16 cellular contexts compared by ENCODE assay signal in the genomic region with DNA sequence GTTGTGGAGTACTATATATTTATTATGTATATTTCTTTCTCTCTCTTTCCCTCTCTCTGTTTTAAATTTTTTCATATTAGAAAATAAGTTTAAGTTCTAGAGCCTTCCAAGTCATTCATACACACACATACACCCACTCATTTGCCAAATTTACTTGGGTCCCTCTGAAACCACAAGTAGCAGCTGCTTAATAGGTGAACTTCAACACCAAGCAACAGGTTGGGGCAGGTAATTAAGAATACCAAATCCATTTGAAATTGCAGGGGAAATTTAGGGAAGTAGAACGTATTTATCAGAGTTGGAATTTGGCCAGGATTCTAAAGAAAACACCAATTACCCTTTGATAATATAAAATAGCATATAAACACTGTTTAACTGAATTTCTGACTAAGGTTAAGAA.
DNase-seq lines count a peak whose midpoint lies in the region; ATAC-seq and TF ChIP-seq lines count a peak whose summit lies in the region.
"Had no signal": no experiment of that assay in that cellular context is flagged by ENCODE, and none has a peak within 500 bp of the region (broad histone marks: within the 10 kb centered on the region; RNA-seq: fewer than 3 reads in every experiment).

No MANE protein-coding gene starts in this region.

- peak overlapping the region; percentile 42 for H3K4me2 ChIP-seq in mammary epithelial cell (ENCODE audit: insufficient read depth, low read depth, low read length)
- H3K4me2 ChIP-seq: BLaER1 had no signal

- dilution Hi-C loops in mammary epithelial cell (cut with HindIII; ENCODE audit: low sequenced_read_pairs): loop anchor here (5.0 kb wide), 1 partner anchor 54 kb away; no protein-coding TSS in a partner anchor

- no peak overlapping the region for H3K9ac ChIP-seq in mammary epithelial cell (ENCODE audit: insufficient read depth, low read length)
- H3K9ac ChIP-seq: BLaER1 had no signal

- no peaks in the 10 kb centered on the region for H4K20me1 ChIP-seq in mammary epithelial cell (ENCODE audit: insufficient read depth, low read length)
- H4K20me1 ChIP-seq: BLaER1 had no signal

- no peaks in the 10 kb centered on the region for H3K27me3 Mint-ChIP-seq in MCF 10A (ENCODE audit: insufficient read depth, unreplicated experiment)

- ATAC-seq in foreskin keratinocyte: no peak
- ATAC-seq in HG03378 (IDR thresholded peaks at IDR 0.05; ENCODE audit: unreplicated experiment): no peak

- no peaks in the 10 kb centered on the region for H3K27me3 ChIP-seq in breast epithelium
- no peaks in the 10 kb centered on the region for H3K27me3 ChIP-seq in mammary epithelial cell (ENCODE audit: insufficient read depth, low read length)
- H3K27me3 ChIP-seq in foreskin keratinocyte: no peaks in the 10 kb centered on the region
- H3K27me3 ChIP-seq: BLaER1 had no signal

- intact Hi-C loops in breast epithelium (cut with DNase I; ENCODE audit: low total_unique reads): no loop called here
- intact Hi-C loops in MCF 10A (cut with micrococcal nuclease): no loop called here
- intact Hi-C loops in mammary epithelial cell (cut with micrococcal nuclease): no loop called here

- H3K27ac ChIP-seq in breast epithelium (peak overlapping the region; percentile 52 to 65), mammary epithelial cell (ENCODE audit: insufficient read depth, low read depth, low read length) (peak overlapping the region; percentile 96), foreskin keratinocyte (peak overlapping the region; percentile 37)
- H3K27ac ChIP-seq: BLaER1, HL-60 had no signal

- peaks cover 10% of the 10 kb centered on the region for H3K4me1 Mint-ChIP-seq in MCF 10A (ENCODE audit: insufficient read depth, unreplicated experiment)
- H3K4me1 Mint-ChIP-seq: CD8-positive, alpha-beta memory T cell had no signal

- no peak overlapping the region for H3K4me3 ChIP-seq in breast epithelium
- H3K4me3 ChIP-seq in mammary epithelial cell (replicated peaks in 1 of 3; ENCODE audit: insufficient read depth in 1 of 3, low read depth in 2 of 3, low read length in 3 of 3): no peak overlapping the region
- H3K4me3 ChIP-seq: BLaER1, HAP-1 had no signal

- H3K27ac Mint-ChIP-seq in MCF 10A (ENCODE audit: low read depth, unreplicated experiment): no peak overlapping the region
- H3K27ac Mint-ChIP-seq: CD8-positive, alpha-beta memory T cell; HFFc6 had no signal

- H3K36me3 ChIP-seq in breast epithelium (no peaks in the 10 kb centered on the region), mammary epithelial cell (ENCODE audit: insufficient read depth, low read length) (no peaks in the 10 kb centered on the region)
- H3K36me3 ChIP-seq: BLaER1, HAP-1 had no signal

- H3K4me1 ChIP-seq in breast epithelium: no peaks in the 10 kb centered on the region
- peaks cover 26% of the 10 kb centered on the region for H3K4me1 ChIP-seq in mammary epithelial cell (ENCODE audit: insufficient read depth, low read length)
- peaks cover 32% of the 10 kb centered on the region for H3K4me1 ChIP-seq in foreskin keratinocyte
- H3K4me1 ChIP-seq: BLaER1, HAP-1 had no signal

- H2AFZ ChIP-seq in mammary epithelial cell (ENCODE audit: low read depth, low read length): peak overlapping the region; percentile 60

- no peaks in the 10 kb centered on the region for H3K9me3 Mint-ChIP-seq in MCF 10A (ENCODE audit: unreplicated experiment)
- H3K9me3 Mint-ChIP-seq: CD8-positive, alpha-beta memory T cell; HFFc6 had no signal

- H3K9me3 ChIP-seq in breast epithelium: no peaks in the 10 kb centered on the region
- no peaks in the 10 kb centered on the region for H3K9me3 ChIP-seq in mammary epithelial cell (replicated peaks; ENCODE audit: insufficient read depth, low read length)
- H3K9me3 ChIP-seq: BLaER1, Caco-2, HAP-1 had no signal

- no peak overlapping the region for H3K4me3 Mint-ChIP-seq in MCF 10A (ENCODE audit: unreplicated experiment)
- H3K4me3 Mint-ChIP-seq: CD8-positive, alpha-beta memory T cell; HFFc6 had no signal

- CTCF ChIA-PET in MCF 10A (lab: Yijun Ruan, JAX) (interaction anchor here (0.5 to 2.5 kb wide), 7 partner anchors 10 to 122 kb away, joined by 3 to 10 read pairs (median 3); partner anchors contain the start of gene RBBP8), mammary epithelial cell (lab: Charles Lee; ENCODE audit: low non-redundant PET) (interaction anchor here (0.6 kb wide), 1 partner anchor 17 kb away, joined by 4 read pairs; no protein-coding TSS in a partner anchor)

- POLR2A ChIA-PET in MCF 10A (lab: Yijun Ruan, JAX): interaction anchor here (0.7 to 4.1 kb wide), 6 partner anchors 11 to 885 kb away, joined by 3 to 61 read pairs (median 10); partner anchors contain the start of gene RBBP8

- H3K36me3 Mint-ChIP-seq in MCF 10A (ENCODE audit: insufficient read depth, unreplicated experiment): no peaks in the 10 kb centered on the region
- H3K36me3 Mint-ChIP-seq: CD8-positive, alpha-beta memory T cell had no signal

- no peak for TF ChIP-seq CTCF in breast epithelium (IDR thresholded peaks at IDR 0.05)
- TF ChIP-seq CTCF in MCF 10A (IDR thresholded peaks at IDR 0.05; ENCODE audit: unreplicated experiment): no peak
- no peak for TF ChIP-seq CTCF in mammary epithelial cell (conservative IDR thresholded peaks at IDR 0.05 in 1 of 2, IDR thresholded peaks at IDR 0.05 in 1 of 2; ENCODE audit: extremely low read depth in 1 of 2, insufficient read depth in 1 of 2, low read depth in 1 of 2, low read length in 2 of 2)
- no peak for TF ChIP-seq CTCF in foreskin keratinocyte (conservative IDR thresholded peaks at IDR 0.05)

- in situ Hi-C loops in mammary epithelial cell (cut with MboI; ENCODE audit: low sequenced_read_pairs in 2 of 2): no loop called here

- no peak for DNase-seq in breast epithelium (ENCODE audit: low spot score in 2 of 2)
- no peak for DNase-seq in MCF 10A (ENCODE audit: unreplicated experiment)
- DNase-seq in mammary epithelial cell: no peak
- peak; percentile 58 to 69 for DNase-seq in foreskin keratinocyte
- DNase-seq in DMS79 (lab: John Stamatoyannopoulos, UW): no peak
- no peak for DNase-seq in activated gamma-delta T cell (lab: John Stamatoyannopoulos, UW)
- DNase-seq: 8988T; AML-193; Caco-2; CD8-positive, alpha-beta memory T cell; GF-D8; HFFc6 had no signal

- BruUV-seq in MCF 10A (replicated peaks; lab: Mats Ljungman, UMichigan): no TSS peak
- BruUV-seq in mammary epithelial cell (replicated peaks; lab: Mats Ljungman, UMichigan): no TSS peak

- WGBS in mammary epithelial cell (ENCODE audit: low coverage, missing lambda C conversion rate): 0% methylated on average over 1 of the region's 1 CpG

- no peaks in the 10 kb centered on the region for H3K79me2 ChIP-seq in mammary epithelial cell (ENCODE audit: insufficient read depth, low read length)

- no peak for TF ChIP-seq POLR2A in breast epithelium (IDR thresholded peaks at IDR 0.05)

Comparison
In these comparisons a context has a peak if more than half of its experiments do, and no peak if none do; other contexts are left out.
1. DNase-seq: peak in foreskin keratinocyte (2 of 2); none in breast epithelium (0 of 2), MCF 10A (single experiment), mammary epithelial cell (single experiment), DMS79 (single experiment) and activated gamma-delta T cell (single experiment).
2. H3K27ac ChIP-seq: peak in every context shown above with its lines; median percentile 96 in mammary epithelial cell; 58 in breast epithelium; 37 in foreskin keratinocyte.